In genomic region chr3:34109846-34110245, GRCh38 we compare ENCODE assay signal across 12 cellular contexts.
A peak's percentile ranks its signal among the peaks of the same experiment; 100 is the strongest.
DNase-seq lines count a peak whose midpoint lies in the region; ATAC-seq lines count a peak whose summit lies in the region.
"Had no signal": no experiment of that assay in that cellular context is flagged by ENCODE, and none has a peak within 500 bp of the region (broad histone marks: within the 10 kb centered on the region; RNA-seq: fewer than 3 reads in every experiment).

No MANE protein-coding gene starts in this region.

- ATAC-seq in GM18502 (IDR thresholded peaks at IDR 0.05; ENCODE audit: poor library complexity, unreplicated experiment) (peak; percentile 52), GM21360 (IDR thresholded peaks at IDR 0.05; ENCODE audit: unreplicated experiment) (peak; percentile 62), HG03025 (IDR thresholded peaks at IDR 0.05; ENCODE audit: low FRiP score, unreplicated experiment) (peak; percentile 47)
- ATAC-seq: left lobe of liver had no signal

- DNase-seq in NOMO-1 treated with DMSO at 0.1 percent for 48 hours (lab: John Stamatoyannopoulos, UW; ENCODE audit: unreplicated experiment) = peak; percentile 70
- no peak for DNase-seq in activated CD4-positive, alpha-beta T cell treated with anti-CD3 and anti-CD28 coated beads for 4 hours
- no peak for DNase-seq in HuH-7 (ENCODE audit: low spot score)
- no peak for DNase-seq in NCI-H524 treated with DMSO at 0.1 percent for 48 hours (lab: John Stamatoyannopoulos, UW)
- no peak for DNase-seq in midbrain (lab: John Stamatoyannopoulos, UW)
- DNase-seq: MG63, NCI-H526, SK-N-SH had no signal
